Comparison of ENCODE assay signal across 8 cellular contexts in the genomic region with DNA sequence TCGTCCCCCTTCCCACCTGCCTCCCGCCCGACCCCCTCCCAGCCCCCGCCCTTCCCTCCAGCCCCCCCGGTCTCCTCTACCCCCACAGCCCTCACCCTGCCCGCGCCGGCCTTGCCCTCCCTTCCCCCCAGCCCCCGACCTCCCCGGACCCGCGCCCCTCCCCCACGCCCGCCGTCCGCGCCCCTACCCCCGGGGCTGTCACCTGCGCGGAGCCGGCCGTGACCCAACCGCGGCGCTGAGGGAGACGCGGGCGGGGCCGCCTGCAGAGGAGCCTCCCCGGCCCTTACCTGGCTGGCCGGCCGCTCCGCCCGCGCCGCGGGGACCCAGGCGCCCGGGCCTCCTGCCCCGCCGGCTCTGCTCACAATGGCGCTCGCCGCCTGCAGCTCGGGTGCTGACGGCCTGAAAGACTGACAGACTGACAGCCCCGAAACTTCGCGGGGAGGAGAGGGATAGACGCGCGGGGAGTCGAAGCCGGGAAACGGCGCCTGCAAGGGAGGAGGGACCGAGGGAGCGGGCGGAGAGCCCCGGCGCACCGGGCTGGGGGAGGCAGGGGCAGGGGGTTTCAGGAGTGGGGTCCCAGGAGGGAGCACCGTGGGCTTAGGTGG.
DNase-seq lines count a peak whose midpoint lies in the region; ATAC-seq and TF ChIP-seq lines count a peak whose summit lies in the region.

No MANE protein-coding gene starts in this region.

- H3K4me3 ChIP-seq in HUES48 (ENCODE audit: low read depth, low read length) (peak overlapping the region; percentile 67), endocrine pancreas (ENCODE audit: control insufficient read depth, insufficient read depth, low read length) (no peak overlapping the region)

- H3K27ac Mint-ChIP-seq in nephron progenitor cell = no peak overlapping the region

- DNase-seq in activated CD4-positive, alpha-beta T cell treated with anti-CD3 and anti-CD28 coated beads for 1 hour = peak; percentile 12
- DNase-seq in nephron progenitor cell = peak; percentile 65
- DNase-seq in SHP77 treated with DMSO at 0.1 percent for 48 hours (lab: John Stamatoyannopoulos, UW) = no peak

- no peaks in the 10 kb centered on the region for H3K9me3 ChIP-seq in HUES48 (ENCODE audit: control insufficient read depth, insufficient read depth, low read length)
- H3K9me3 ChIP-seq in endocrine pancreas (ENCODE audit: control insufficient read depth, low read length) = no peaks in the 10 kb centered on the region

- H3K4me1 ChIP-seq in HUES48 (ENCODE audit: control insufficient read depth, insufficient read depth, low read length) (peaks cover 11% of the 10 kb centered on the region; the same call in 1 of the 2 replicates), endocrine pancreas (ENCODE audit: control insufficient read depth, insufficient read depth, low read length) (no peaks in the 10 kb centered on the region)

- no peak for TF ChIP-seq CTCF in nephron progenitor cell (IDR thresholded peaks at IDR 0.05)

- H3K4me1 Mint-ChIP-seq in nephron progenitor cell = peaks cover 57% of the 10 kb centered on the region

- no peaks in the 10 kb centered on the region for H3K36me3 ChIP-seq in HUES48 (ENCODE audit: control insufficient read depth, insufficient read depth, low read length)
- no peaks in the 10 kb centered on the region for H3K36me3 ChIP-seq in endocrine pancreas (ENCODE audit: control insufficient read depth, insufficient read depth, low read length)

- peaks cover 7% of the 10 kb centered on the region for H3K9me3 Mint-ChIP-seq in nephron progenitor cell

- peaks cover 40% of the 10 kb centered on the region for H3K27me3 Mint-ChIP-seq in nephron progenitor cell (ENCODE audit: low read depth, poor library complexity)

- ATAC-seq in HG02759 (IDR thresholded peaks at IDR 0.05; ENCODE audit: unreplicated experiment) (no peak), HG02571 (IDR thresholded peaks at IDR 0.05; ENCODE audit: unreplicated experiment) (no peak), GM18858 (IDR thresholded peaks at IDR 0.05; ENCODE audit: unreplicated experiment) (no peak)

- H3K27me3 ChIP-seq in HUES48 (ENCODE audit: control insufficient read depth, insufficient read depth, low read length) (peaks cover 80% of the 10 kb centered on the region), endocrine pancreas (ENCODE audit: control insufficient read depth, insufficient read depth, low read length) (no peaks in the 10 kb centered on the region)

- H3K4me3 Mint-ChIP-seq in nephron progenitor cell = peak overlapping the region; percentile 84

- H3K27ac ChIP-seq in HUES48 (ENCODE audit: low read depth, low read length) = no peak overlapping the region

- no peak overlapping the region for H3K9ac ChIP-seq in HUES48 (ENCODE audit: low read depth, low read length)
- peak overlapping the region; percentile 47 for H3K9ac ChIP-seq in endocrine pancreas (ENCODE audit: control insufficient read depth, insufficient read depth, low read length)

- H3K36me3 Mint-ChIP-seq in nephron progenitor cell (ENCODE audit: low read depth) = peaks cover 25% of the 10 kb centered on the region
